1 cellular context compared by ENCODE assay signal in genomic region chr15:89243691-89244511, GRCh38.
A peak's percentile ranks its signal among the peaks of the same experiment; 100 is the strongest.
TF ChIP-seq lines count a peak whose summit lies in the region.

TSS of gene FANCI (plus strand) at chr15:89243979. CDS start at chr15:89247648, 3,669 bp downstream.

TF ChIP-seq in HEK293, 187 proteins besides CTCF, POLR2A, EP300 and RAD21 (continued from another document and continues in another):
- TF ChIP-seq ZBTB11 (tag by site-specific recombination; conservative IDR thresholded peaks at IDR 0.05; ENCODE audit: low read depth) (peak; percentile 92), ZNF792 (tag by site-specific recombination; IDR thresholded peaks at IDR 0.05) (no peak), GLI4 (tag by site-specific recombination; IDR thresholded peaks at IDR 0.05) (no peak; the same call in 1 of the 2 replicates), ZNF121 (tag by site-specific recombination; IDR thresholded peaks at IDR 0.05) (no peak), ZNF169 (tag by site-specific recombination; IDR thresholded peaks at IDR 0.05) (no peak), AEBP2 (tag by site-specific recombination; IDR thresholded peaks at IDR 0.05; ENCODE audit: borderline replicate concordance) (no peak), ZSCAN4 (tag by site-specific recombination; IDR thresholded peaks at IDR 0.05) (no peak), BCL11B (tag by site-specific recombination; IDR thresholded peaks at IDR 0.05; ENCODE audit: low read depth) (no peak; the same call in 1 of the 2 replicates), ZNF239 (tag by site-specific recombination; IDR thresholded peaks at IDR 0.05) (no peak), ZNF133 (tag by site-specific recombination; IDR thresholded peaks at IDR 0.05) (no peak), ZFP41 (tag by site-specific recombination; IDR thresholded peaks at IDR 0.05; ENCODE audit: borderline replicate concordance) (no peak), HOXC10 (CRISPR knock-in tag; IDR thresholded peaks at IDR 0.05) (peak; percentile 92; the same call in 1 of the 2 replicates), ZNF629 (tag by site-specific recombination; IDR thresholded peaks at IDR 0.05) (peak; percentile 68), SALL2 (tag by site-specific recombination; IDR thresholded peaks at IDR 0.05; ENCODE audit: borderline replicate concordance) (no peak), ZFP3 (tag by site-specific recombination; IDR thresholded peaks at IDR 0.05; ENCODE audit: low read depth) (no peak), ZNF473 (tag by site-specific recombination; IDR thresholded peaks at IDR 0.05) (no peak), ZNF596 (tag by site-specific recombination; IDR thresholded peaks at IDR 0.05) (no peak), ZNF138 (tag by site-specific recombination; IDR thresholded peaks at IDR 0.05; ENCODE audit: borderline replicate concordance) (no peak), ZSCAN16 (tag by site-specific recombination; IDR thresholded peaks at IDR 0.05) (peak; percentile 67; the same call in 1 of the 2 replicates), ZBTB44 (tag by site-specific recombination; IDR thresholded peaks at IDR 0.05) (no peak), ZNF549 (tag by site-specific recombination; IDR thresholded peaks at IDR 0.05) (no peak), KLF1 (tag by site-specific recombination; IDR thresholded peaks at IDR 0.05) (no peak; the same call in 1 of the 2 replicates), ZNF518A (tag by site-specific recombination; conservative IDR thresholded peaks at IDR 0.05; ENCODE audit: low read depth) (no peak), ZNF514 (tag by site-specific recombination; IDR thresholded peaks at IDR 0.05) (no peak), ZNF76 (tag by site-specific recombination; IDR thresholded peaks at IDR 0.05; ENCODE audit: borderline replicate concordance, low read depth) (peak; percentile 77), ZNF704 (tag by site-specific recombination; IDR thresholded peaks at IDR 0.05) (no peak), ZNF214 (tag by site-specific recombination; IDR thresholded peaks at IDR 0.05; ENCODE audit: borderline replicate concordance) (no peak), MYNN (tag by site-specific recombination; IDR thresholded peaks at IDR 0.05; ENCODE audit: borderline replicate concordance) (no peak), ZSCAN5A (tag by site-specific recombination; IDR thresholded peaks at IDR 0.05) (no peak), REPIN1 (tag by site-specific recombination; IDR thresholded peaks at IDR 0.05; ENCODE audit: low read depth) (no peak), ZNF112 (tag by site-specific recombination; IDR thresholded peaks at IDR 0.05) (no peak), ZFHX2 (tag by site-specific recombination; conservative IDR thresholded peaks at IDR 0.05) (peak; percentile 50; the same call in 1 of the 2 replicates), ZBTB7A (tag by site-specific recombination; IDR thresholded peaks at IDR 0.05; ENCODE audit: low read depth) (no peak), ZNF560 (tag by site-specific recombination; IDR thresholded peaks at IDR 0.05; ENCODE audit: borderline replicate concordance) (no peak), WT1 (tag by site-specific recombination; IDR thresholded peaks at IDR 0.05) (peak; percentile 45), ZNF561 (tag by site-specific recombination; IDR thresholded peaks at IDR 0.05; ENCODE audit: borderline replicate concordance) (peak; percentile 53; the same call in 1 of the 2 replicates), ZBTB8A (tag by site-specific recombination; IDR thresholded peaks at IDR 0.05) (peak; percentile 45), ZNF571 (tag by site-specific recombination; IDR thresholded peaks at IDR 0.05) (no peak), ZNF48 (tag by site-specific recombination; IDR thresholded peaks at IDR 0.05) (no peak), ZNF791 (tag by site-specific recombination; IDR thresholded peaks at IDR 0.05) (no peak), ZBTB48 (tag by site-specific recombination; IDR thresholded peaks at IDR 0.05) (peak; percentile 99), GFI1B (tag by site-specific recombination; IDR thresholded peaks at IDR 0.05) (no peak), KLF16 (tag by site-specific recombination; IDR thresholded peaks at IDR 0.05) (peak; percentile 58), ZNF280C (tag by site-specific recombination; IDR thresholded peaks at IDR 0.05) (no peak), ZNF692 (tag by site-specific recombination; IDR thresholded peaks at IDR 0.05) (peak; percentile 92), ZNF292 (tag by site-specific recombination; IDR thresholded peaks at IDR 0.05; ENCODE audit: borderline replicate concordance, low read depth) (no peak)
